26 cellular contexts compared by ENCODE assay signal in genomic region chr12:59583003-59583712, GRCh38.
"Had no signal": no experiment of that assay in that cellular context is flagged by ENCODE, and none has a peak within 500 bp of the region (broad histone marks: within the 10 kb centered on the region; RNA-seq: fewer than 3 reads in every experiment).

No MANE protein-coding gene starts in this region.

- H3K9me3 Mint-ChIP-seq: activated B cell treated with CpG ODN at 0.5 μM for 24 hours; brain; central memory CD8-positive, alpha-beta T cell had no signal

- H3K4me1 Mint-ChIP-seq: activated B cell treated with CpG ODN at 0.5 μM for 24 hours, brain had no signal

- H3K27me3 ChIP-seq: SJSA1 had no signal

- H3K27ac ChIP-seq: SJSA1 had no signal

- H3K27me3 Mint-ChIP-seq: activated B cell treated with CpG ODN at 0.5 μM for 24 hours had no signal

- H3K9me3 ChIP-seq: SJSA1 had no signal

- H3K4me3 Mint-ChIP-seq: activated B cell treated with CpG ODN at 0.5 μM for 24 hours; activated naive CD4-positive, alpha-beta T cell treated with anti-CD3 and anti-CD28 coated beads, Interleukin-2, amount 10 ng/mL, durations not matched to agents 7 days and 5 days; activated T-helper 1 cell treated with anti-CD3 and anti-CD28 coated beads, Interleukin-12 subunit alpha, Interleukin-12 subunit beta, Interleukin-2, Interleukin-4 antibody, amounts not matched to agents 30 ng/mL and 10 ng/mL and 1 ng/mL, durations not matched to agents 14 hours and 24 hours and 36 hours; brain; central memory CD8-positive, alpha-beta T cell had no signal

- H3K27ac Mint-ChIP-seq: activated B cell treated with CpG ODN at 0.5 μM for 24 hours; activated naive CD4-positive, alpha-beta T cell treated with anti-CD3 and anti-CD28 coated beads, Interleukin-2, amount 10 ng/mL, durations not matched to agents 7 days and 5 days; activated T-helper 1 cell treated with anti-CD3 and anti-CD28 coated beads, Interleukin-12 subunit alpha, Interleukin-12 subunit beta, Interleukin-2, Interleukin-4 antibody, amounts not matched to agents 30 ng/mL and 10 ng/mL and 1 ng/mL, durations not matched to agents 14 hours and 24 hours and 36 hours; brain had no signal

- H3K4me1 ChIP-seq: SJSA1 had no signal

- DNase-seq: activated B cell treated with CpG ODN at 0.5 μM for 24 hours; activated CD4-positive, alpha-beta T cell treated with anti-CD3 and anti-CD28 coated beads for 1 hour; activated CD4-positive, alpha-beta T cell treated with anti-CD3 and anti-CD28 coated beads, Interleukin-2, amount 50 U/mL, for 4 hours; activated CD8-positive, alpha-beta memory T cell treated with anti-CD3 and anti-CD28 coated beads for 24 hours; activated gamma-delta T cell; activated naive CD4-positive, alpha-beta T cell treated with anti-CD3 and anti-CD28 coated beads, Interleukin-2, amount 10 ng/mL, durations not matched to agents 7 days and 5 days; amygdala; Karpas-422; MM.1S; NCI-H1105; NCI-H1436; NCI-H1694 treated with DMSO at 0.1 percent for 48 hours; NCI-H2029 treated with DMSO at 0.1 percent for 48 hours; NCI-H345; NCI-H510A; NCI-H526 treated with DMSO at 0.1 percent for 48 hours; NCI-H82; PC-3; SHP77; SW 1271 had no signal

- H3K36me3 ChIP-seq: SJSA1 had no signal

- ATAC-seq: K562, PC-3, SK-N-SH treated with all-trans-retinoic acid at 6 μM for 48 hours had no signal

- H3K4me3 ChIP-seq: K562, SJSA1 had no signal

- H3K36me3 Mint-ChIP-seq: brain had no signal
